16 cellular contexts compared by ENCODE assay signal in genomic region chr2:29323961-29324360, GRCh38.
DNase-seq lines count a peak whose midpoint lies in the region; ATAC-seq and TF ChIP-seq lines count a peak whose summit lies in the region.
"Had no signal": no experiment of that assay in that cellular context is flagged by ENCODE, and none has a peak within 500 bp of the region (broad histone marks: within the 10 kb centered on the region; RNA-seq: fewer than 3 reads in every experiment).

No MANE protein-coding gene starts in this region.

- peak overlapping the region; percentile 28 for H3K27ac Mint-ChIP-seq in T-helper 1 cell treated with Interleukin-12 subunit alpha and Interleukin-12 subunit beta and Interleukin-4 antibody, amounts not matched to agents 30 μg/mL and 1 μg/mL, for 36 hours
- peak overlapping the region; percentile 29 for H3K27ac Mint-ChIP-seq in stimulated activated effector memory CD8-positive, alpha-beta T cell treated with anti-CD3 and anti-CD28 coated beads, Interleukin-12 subunit alpha, Interleukin-12 subunit beta, amount 100 ng/mL, for 72 hours
- no peak overlapping the region for H3K27ac Mint-ChIP-seq in osteocyte (ENCODE audit: unreplicated experiment)
- H3K27ac Mint-ChIP-seq: activated naive CD4-positive, alpha-beta T cell treated with anti-CD3 and anti-CD28 coated beads, Interleukin-2, amount 50 U/mL, for 24 hours had no signal

- peaks cover 19% of the 10 kb centered on the region for H3K27me3 Mint-ChIP-seq in T-helper 1 cell treated with Interleukin-12 subunit alpha and Interleukin-12 subunit beta and Interleukin-4 antibody, amounts not matched to agents 30 μg/mL and 1 μg/mL, for 36 hours (ENCODE audit: low read depth)
- H3K27me3 Mint-ChIP-seq in osteocyte (ENCODE audit: unreplicated experiment), result peaks cover 7% of the 10 kb centered on the region

- CTCF ChIA-PET in RWPE1 (lab: Yijun Ruan, JAX), result no interaction called here

- no peak overlapping the region for H3K4me3 Mint-ChIP-seq in T-helper 1 cell treated with Interleukin-12 subunit alpha and Interleukin-12 subunit beta and Interleukin-4 antibody, amounts not matched to agents 30 μg/mL and 1 μg/mL, for 36 hours
- H3K4me3 Mint-ChIP-seq in stimulated activated effector memory CD8-positive, alpha-beta T cell treated with anti-CD3 and anti-CD28 coated beads, Interleukin-12 subunit alpha, Interleukin-12 subunit beta, amount 100 ng/mL, for 72 hours, result no peak overlapping the region
- H3K4me3 Mint-ChIP-seq in osteocyte (ENCODE audit: unreplicated experiment), result no peak overlapping the region
- H3K4me3 Mint-ChIP-seq: activated naive CD4-positive, alpha-beta T cell treated with anti-CD3 and anti-CD28 coated beads, Interleukin-2, amount 50 U/mL, for 24 hours; activated T-cell treated with anti-CD3 and anti-CD28 coated beads, Interleukin-2, amount 50 U/mL, for 72 hours had no signal

- TF ChIP-seq CTCF in fibroblast of pulmonary artery (IDR thresholded peaks at IDR 0.05; ENCODE audit: low read length, missing control alignments), result no peak
- TF ChIP-seq CTCF in osteocyte (IDR thresholded peaks at IDR 0.05), result no peak
- no peak for TF ChIP-seq CTCF in RWPE1 (conservative IDR thresholded peaks at IDR 0.05; ENCODE audit: low read depth)

- ATAC-seq in stimulated activated effector memory CD8-positive, alpha-beta T cell treated with anti-CD3 and anti-CD28 coated beads, Interleukin-12 subunit alpha, Interleukin-12 subunit beta, amount 100 ng/mL, for 72 hours, result no peak
- ATAC-seq: activated T-cell treated with anti-CD3 and anti-CD28 coated beads, Interleukin-2, amount 50 U/mL, for 72 hours; gastrocnemius medialis; left lung; mucosa of descending colon had no signal

- H3K9me3 Mint-ChIP-seq in T-helper 1 cell treated with Interleukin-12 subunit alpha and Interleukin-12 subunit beta and Interleukin-4 antibody, amounts not matched to agents 30 μg/mL and 1 μg/mL, for 36 hours, result no peaks in the 10 kb centered on the region
- H3K9me3 Mint-ChIP-seq in stimulated activated effector memory CD8-positive, alpha-beta T cell treated with anti-CD3 and anti-CD28 coated beads, Interleukin-12 subunit alpha, Interleukin-12 subunit beta, amount 100 ng/mL, for 72 hours, result no peaks in the 10 kb centered on the region
- H3K9me3 Mint-ChIP-seq in osteocyte (ENCODE audit: unreplicated experiment), result peaks cover 4% of the 10 kb centered on the region
- H3K9me3 Mint-ChIP-seq: activated naive CD4-positive, alpha-beta T cell treated with anti-CD3 and anti-CD28 coated beads, Interleukin-2, amount 50 U/mL, for 24 hours had no signal

- no peak overlapping the region for H3K4me3 ChIP-seq in fibroblast of pulmonary artery (replicated peaks; ENCODE audit: low read depth, low read length)
- H3K4me3 ChIP-seq: gastrocnemius medialis, left lung, mucosa of descending colon had no signal

- DNase-seq in T-helper 1 cell (no peak), NCI-H524 (lab: John Stamatoyannopoulos, UW) (peak; percentile 36 to 86), fibroblast of pulmonary artery (ENCODE audit: low read depth) (peak; percentile 29), osteocyte (ENCODE audit: extremely low spot score, unreplicated experiment) (no peak), T1000 (lab: John Stamatoyannopoulos, UW) (no peak), RWPE1 (ENCODE audit: low spot score) (no peak)
- no peak for DNase-seq in stimulated activated effector memory CD8-positive, alpha-beta T cell treated with anti-CD3 and anti-CD28 coated beads, Interleukin-12 subunit alpha, Interleukin-12 subunit beta, amount 100 ng/mL, for 72 hours (ENCODE audit: low spot score in 2 of 2)
- DNase-seq: activated T-cell treated with anti-CD3 and anti-CD28 coated beads, Interleukin-2, amount 50 U/mL, for 72 hours; gastrocnemius medialis; Karpas-422; left lung; mucosa of descending colon; NCI-H1436 treated with DMSO at 0.1 percent for 48 hours; NCI-H510A treated with DMSO at 0.1 percent for 48 hours had no signal

- POLR2A ChIA-PET in RWPE1 (lab: Yijun Ruan, JAX; ENCODE audit: low non-redundant PET), result no interaction called here

- H3K36me3 Mint-ChIP-seq in T-helper 1 cell treated with Interleukin-12 subunit alpha and Interleukin-12 subunit beta and Interleukin-4 antibody, amounts not matched to agents 30 μg/mL and 1 μg/mL, for 36 hours (ENCODE audit: low read depth), result peaks cover 1% of the 10 kb centered on the region
- H3K36me3 Mint-ChIP-seq in stimulated activated effector memory CD8-positive, alpha-beta T cell treated with anti-CD3 and anti-CD28 coated beads, Interleukin-12 subunit alpha, Interleukin-12 subunit beta, amount 100 ng/mL, for 72 hours, result no peaks in the 10 kb centered on the region
- no peaks in the 10 kb centered on the region for H3K36me3 Mint-ChIP-seq in osteocyte (ENCODE audit: unreplicated experiment)
- H3K36me3 Mint-ChIP-seq: activated naive CD4-positive, alpha-beta T cell treated with anti-CD3 and anti-CD28 coated beads, Interleukin-2, amount 50 U/mL, for 24 hours had no signal

- peaks cover 41% of the 10 kb centered on the region for H3K4me1 Mint-ChIP-seq in T-helper 1 cell treated with Interleukin-12 subunit alpha and Interleukin-12 subunit beta and Interleukin-4 antibody, amounts not matched to agents 30 μg/mL and 1 μg/mL, for 36 hours (ENCODE audit: low read depth)
- H3K4me1 Mint-ChIP-seq in stimulated activated effector memory CD8-positive, alpha-beta T cell treated with anti-CD3 and anti-CD28 coated beads, Interleukin-12 subunit alpha, Interleukin-12 subunit beta, amount 100 ng/mL, for 72 hours, result peaks cover 15% of the 10 kb centered on the region
- no peaks in the 10 kb centered on the region for H3K4me1 Mint-ChIP-seq in osteocyte (ENCODE audit: unreplicated experiment)
- H3K4me1 Mint-ChIP-seq: activated naive CD4-positive, alpha-beta T cell treated with anti-CD3 and anti-CD28 coated beads, Interleukin-2, amount 50 U/mL, for 24 hours had no signal

- no peak overlapping the region for H3K27ac ChIP-seq in RWPE1
- H3K27ac ChIP-seq: gastrocnemius medialis, left lung had no signal

Comparison
In these comparisons a context has a peak if more than half of its experiments do, and no peak if none do; other contexts are left out.
1. DNase-seq: peak in NCI-H524 (2 of 2) and fibroblast of pulmonary artery (single experiment); none in T-helper 1 cell (0 of 5), stimulated activated effector memory CD8-positive, alpha-beta T cell treated with anti-CD3 and anti-CD28 coated beads, Interleukin-12 subunit alpha, Interleukin-12 subunit beta, amount 100 ng/mL, for 72 hours (0 of 2), osteocyte (single experiment), T1000 (single experiment) and RWPE1 (single experiment).